9 cellular contexts compared by ENCODE assay signal in genomic region chr1:55204997-55205396, GRCh38. TPM values are rescaled to one million over a fixed set of nuclear protein-coding genes. Genes with fewer than 3 reads are reported as not detected.
A peak's percentile ranks its signal among the peaks of the same experiment; 100 is the strongest.
DNase-seq lines count a peak whose midpoint lies in the region; ATAC-seq lines count a peak whose summit lies in the region.
"Had no signal": no experiment of that assay in that cellular context is flagged by ENCODE, and none has a peak within 500 bp of the region (broad histone marks: within the 10 kb centered on the region; RNA-seq: fewer than 3 reads in every experiment).

No MANE protein-coding gene starts in this region.

- DNase-seq in activated CD4-positive, alpha-beta T cell treated with anti-CD3 and anti-CD28 coated beads, Interleukin-2, amount 10 ng/mL, durations not matched to agents 24 days and 14 days: peak; percentile 52
- no peak for DNase-seq in activated CD4-positive, alpha-beta T cell treated with anti-CD3 and anti-CD28 coated beads, Interleukin-2, amount 10 ng/mL, durations not matched to agents 7 days and 5 days
- DNase-seq in RKO (ENCODE audit: low spot score) (peak; percentile 32), H7 (no peak), SIG-M5 (lab: John Stamatoyannopoulos, UW) (no peak), HAP-1 (ENCODE audit: low spot score in 2 of 2) (no peak)

- peaks cover 46% of the 10 kb centered on the region for H3K4me1 Mint-ChIP-seq in activated CD4-positive, alpha-beta T cell treated with anti-CD3 and anti-CD28 coated beads, Interleukin-2, amount 10 ng/mL, durations not matched to agents 24 days and 14 days
- peaks cover 62% of the 10 kb centered on the region for H3K4me1 Mint-ChIP-seq in activated CD4-positive, alpha-beta T cell treated with anti-CD3 and anti-CD28 coated beads, Interleukin-2, amount 10 ng/mL, durations not matched to agents 7 days and 5 days

- H3K4me1 ChIP-seq in skeletal muscle satellite cell (ENCODE audit: control insufficient read depth, insufficient read depth, low read length): peaks cover 25% of the 10 kb centered on the region
- peaks cover 9% of the 10 kb centered on the region for H3K4me1 ChIP-seq in HAP-1

- peak; percentile 74 for ATAC-seq in HG02642 (IDR thresholded peaks at IDR 0.05; ENCODE audit: poor library complexity, unreplicated experiment)

- POLR2A ChIA-PET in activated CD4-positive, alpha-beta T cell treated with anti-CD3 and anti-CD28 coated beads, Interleukin-2, amount 10 ng/mL, durations not matched to agents 7 days and 5 days (lab: Charles Lee): no interaction called here

- H3K27me3 Mint-ChIP-seq in activated CD4-positive, alpha-beta T cell treated with anti-CD3 and anti-CD28 coated beads, Interleukin-2, amount 10 ng/mL, durations not matched to agents 24 days and 14 days: no peaks in the 10 kb centered on the region
- H3K27me3 Mint-ChIP-seq in activated CD4-positive, alpha-beta T cell treated with anti-CD3 and anti-CD28 coated beads, Interleukin-2, amount 10 ng/mL, durations not matched to agents 7 days and 5 days: no peaks in the 10 kb centered on the region

- H3K4me2 ChIP-seq in skeletal muscle satellite cell (ENCODE audit: low read length): peak overlapping the region; percentile 43

- in situ Hi-C loops in HAP-1 (cut with MboI; ENCODE audit: low sequenced_read_pairs): no loop called here

- H3K4me3 ChIP-seq in skeletal muscle satellite cell (ENCODE audit: low read length) (no peak overlapping the region), H7 (ENCODE audit: insufficient read depth, low read depth, low read length) (no peak overlapping the region), HAP-1 (no peak overlapping the region)
- H3K4me3 ChIP-seq: cardiac muscle cell had no signal

- intact Hi-C loops in activated CD4-positive, alpha-beta T cell treated with anti-CD3 and anti-CD28 coated beads, Interleukin-2, amount 10 ng/mL, durations not matched to agents 24 days and 14 days (cut with micrococcal nuclease): loop anchor here (1.0 to 5.0 kb wide), 2 partner anchors 10 to 52 kb away; no protein-coding TSS in a partner anchor

- no peak overlapping the region for H3K9ac ChIP-seq in skeletal muscle satellite cell (ENCODE audit: low read depth, low read length)

- no peaks in the 10 kb centered on the region for H3K36me3 ChIP-seq in skeletal muscle satellite cell (ENCODE audit: insufficient read depth, low read length)
- no peaks in the 10 kb centered on the region for H3K36me3 ChIP-seq in H7 (replicated peaks; ENCODE audit: control insufficient read depth, insufficient read depth, low read length)
- H3K36me3 ChIP-seq in HAP-1 (replicated peaks): no peaks in the 10 kb centered on the region
- H3K36me3 ChIP-seq: cardiac muscle cell had no signal

- H3K36me3 Mint-ChIP-seq in activated CD4-positive, alpha-beta T cell treated with anti-CD3 and anti-CD28 coated beads, Interleukin-2, amount 10 ng/mL, durations not matched to agents 24 days and 14 days (ENCODE audit: low read depth): peaks cover 16% of the 10 kb centered on the region
- H3K36me3 Mint-ChIP-seq in activated CD4-positive, alpha-beta T cell treated with anti-CD3 and anti-CD28 coated beads, Interleukin-2, amount 10 ng/mL, durations not matched to agents 7 days and 5 days (ENCODE audit: low read depth): peaks cover 28% of the 10 kb centered on the region

- H3K27me3 ChIP-seq in skeletal muscle satellite cell (ENCODE audit: control insufficient read depth, insufficient read depth, low read length): no peaks in the 10 kb centered on the region
- H3K27me3 ChIP-seq in H7 (ENCODE audit: control insufficient read depth, insufficient read depth, low read length): no peaks in the 10 kb centered on the region
- H3K27me3 ChIP-seq in HAP-1 (ENCODE audit: low read depth): no peaks in the 10 kb centered on the region
- H3K27me3 ChIP-seq: cardiac muscle cell had no signal

- H3K9me3 ChIP-seq in skeletal muscle satellite cell (replicated peaks; ENCODE audit: low read length): no peaks in the 10 kb centered on the region
- no peaks in the 10 kb centered on the region for H3K9me3 ChIP-seq in HAP-1

- no peaks in the 10 kb centered on the region for H3K9me3 Mint-ChIP-seq in activated CD4-positive, alpha-beta T cell treated with anti-CD3 and anti-CD28 coated beads, Interleukin-2, amount 10 ng/mL, durations not matched to agents 24 days and 14 days
- H3K9me3 Mint-ChIP-seq in activated CD4-positive, alpha-beta T cell treated with anti-CD3 and anti-CD28 coated beads, Interleukin-2, amount 10 ng/mL, durations not matched to agents 7 days and 5 days: peaks cover 4% of the 10 kb centered on the region

- CTCF ChIA-PET in activated CD4-positive, alpha-beta T cell treated with anti-CD3 and anti-CD28 coated beads, Interleukin-2, amount 10 ng/mL, durations not matched to agents 7 days and 5 days (lab: Charles Lee): no interaction called here

- no peak overlapping the region for H3K4me3 Mint-ChIP-seq in activated CD4-positive, alpha-beta T cell treated with anti-CD3 and anti-CD28 coated beads, Interleukin-2, amount 10 ng/mL, durations not matched to agents 24 days and 14 days
- no peak overlapping the region for H3K4me3 Mint-ChIP-seq in activated CD4-positive, alpha-beta T cell treated with anti-CD3 and anti-CD28 coated beads, Interleukin-2, amount 10 ng/mL, durations not matched to agents 7 days and 5 days

- peak overlapping the region; percentile 3 for H3K27ac Mint-ChIP-seq in activated CD4-positive, alpha-beta T cell treated with anti-CD3 and anti-CD28 coated beads, Interleukin-2, amount 10 ng/mL, durations not matched to agents 24 days and 14 days
- H3K27ac Mint-ChIP-seq in activated CD4-positive, alpha-beta T cell treated with anti-CD3 and anti-CD28 coated beads, Interleukin-2, amount 10 ng/mL, durations not matched to agents 7 days and 5 days: no peak overlapping the region

RNA-seq across cellular contexts. Expression of gene USP24, which starts 10.2 kb away (rescaled TPM):
- 48.4 and 49.5 TPM in 2 replicates for total RNA-seq in activated CD4-positive, alpha-beta T cell treated with anti-CD3 and anti-CD28 coated beads, Interleukin-2, amount 10 ng/mL, durations not matched to agents 24 days and 14 days
- total RNA-seq in activated CD4-positive, alpha-beta T cell treated with anti-CD3 and anti-CD28 coated beads, Interleukin-2, amount 10 ng/mL, durations not matched to agents 7 days and 5 days: 10 to 100 TPM; 37.5 to 39.9 TPM
- 29.2 and 34.7 TPM in 2 replicates for total RNA-seq in skeletal muscle satellite cell (2012; rRNA removed)
- total RNA-seq in H7 (2014; rRNA removed; shearing (Covaris generic)): 32.9 and 50.5 TPM in 2 replicates

Comparison
In these comparisons a context has a peak if more than half of its experiments do, and no peak if none do; other contexts are left out.
1. DNase-seq: peak in activated CD4-positive, alpha-beta T cell treated with anti-CD3 and anti-CD28 coated beads, Interleukin-2, amount 10 ng/mL, durations not matched to agents 24 days and 14 days (single experiment) and RKO (single experiment); none in activated CD4-positive, alpha-beta T cell treated with anti-CD3 and anti-CD28 coated beads, Interleukin-2, amount 10 ng/mL, durations not matched to agents 7 days and 5 days (single experiment), H7 (single experiment), SIG-M5 (single experiment) and HAP-1 (0 of 2).